29 cellular contexts compared by ENCODE assay signal in genomic region chr3:18066899-18067582, GRCh38.
"Had no signal": no experiment of that assay in that cellular context is flagged by ENCODE, and none has a peak within 500 bp of the region (broad histone marks: within the 10 kb centered on the region; RNA-seq: fewer than 3 reads in every experiment).

No MANE protein-coding gene starts in this region.

- H3K27ac Mint-ChIP-seq: activated B cell treated with CpG ODN at 0.5 μM for 24 hours; activated CD4-positive, alpha-beta memory T cell treated with anti-CD3 and anti-CD28 coated beads for 36 hours; activated CD4-positive, alpha-beta T cell treated with anti-CD3 and anti-CD28 coated beads, Interleukin-2, amount 10 ng/mL, durations not matched to agents 7 days and 5 days; activated naive CD4-positive, alpha-beta T cell treated with anti-CD3 and anti-CD28 coated beads, Interleukin-2, amount 50 U/mL, for 72 hours; activated naive CD8-positive, alpha-beta T cell treated with anti-CD3 and anti-CD28 coated beads, Interleukin-2, amount 50 U/mL, for 24 hours; T-helper 2 cell treated with Interferon-gamma antibody and Interleukin-4, amounts not matched to agents 5 μg/mL and 100 μg/mL, for 36 hours had no signal

- H3K4me2 ChIP-seq: SK-N-SH had no signal

- H3K4me1 ChIP-seq: ascending aorta, body of pancreas, SJCRH30 had no signal

- H3K4me3 Mint-ChIP-seq: activated B cell treated with CpG ODN at 0.5 μM for 24 hours; activated CD4-positive, alpha-beta memory T cell treated with anti-CD3 and anti-CD28 coated beads for 36 hours; activated CD4-positive, alpha-beta T cell treated with anti-CD3 and anti-CD28 coated beads, Interleukin-2, amount 10 ng/mL, durations not matched to agents 7 days and 5 days; activated naive CD8-positive, alpha-beta T cell treated with anti-CD3 and anti-CD28 coated beads, Interleukin-2, amount 50 U/mL, for 24 hours; activated T-cell treated with anti-CD3 and anti-CD28 coated beads, Interleukin-2, amount 50 U/mL, for 4 hours; central memory CD8-positive, alpha-beta T cell; T-helper 2 cell treated with Interferon-gamma antibody and Interleukin-4, amounts not matched to agents 5 μg/mL and 100 μg/mL, for 36 hours had no signal

- H3K9me3 Mint-ChIP-seq: activated B cell treated with CpG ODN at 0.5 μM for 24 hours; activated CD4-positive, alpha-beta memory T cell treated with anti-CD3 and anti-CD28 coated beads for 36 hours; activated CD4-positive, alpha-beta T cell treated with anti-CD3 and anti-CD28 coated beads, Interleukin-2, amount 10 ng/mL, durations not matched to agents 7 days and 5 days; activated T-cell treated with anti-CD3 and anti-CD28 coated beads, Interleukin-2, amount 50 U/mL, for 4 hours; central memory CD8-positive, alpha-beta T cell; T-helper 2 cell treated with Interferon-gamma antibody and Interleukin-4, amounts not matched to agents 5 μg/mL and 100 μg/mL, for 36 hours had no signal

- H3K36me3 ChIP-seq: ascending aorta, SJCRH30 had no signal

- DNase-seq: activated B cell treated with CpG ODN at 0.5 μM for 24 hours; activated CD4-positive, alpha-beta memory T cell treated with anti-CD3 and anti-CD28 coated beads for 36 hours; activated CD4-positive, alpha-beta T cell treated with anti-CD3 and anti-CD28 coated beads for 1 hour; activated CD4-positive, alpha-beta T cell treated with anti-CD3 and anti-CD28 coated beads, Interleukin-2, amount 10 ng/mL, durations not matched to agents 7 days and 5 days; activated CD8-positive, alpha-beta memory T cell treated with anti-CD3 and anti-CD28 coated beads for 24 hours; activated effector memory CD4-positive, alpha-beta T cell treated with anti-CD3 and anti-CD28 coated beads, Interleukin-2, amount 50 U/mL, for 16 hours; activated naive CD4-positive, alpha-beta T cell treated with Interleukin-2 at 50 U/mL for 16 hours; activated naive CD8-positive, alpha-beta T cell treated with anti-CD3 and anti-CD28 coated beads, Interleukin-2, amount 50 U/mL, for 24 hours; activated T-cell treated with anti-CD3 and anti-CD28 coated beads, Interleukin-2, amount 50 U/mL, for 4 hours; amniotic stem cell; body of pancreas; IMR-90; KBM-7; NCI-H1105 treated with DMSO at 0.1 percent for 48 hours; NCI-H1436 treated with DMSO at 0.1 percent for 48 hours; NCI-H187; NCI-H2171; NCI-H2227 treated with DMSO at 0.1 percent for 48 hours; NCI-H510A; NCI-H526 treated with DMSO at 0.1 percent for 48 hours; NCI-H82; RPMI8226; SJCRH30; SK-N-SH had no signal

- H3K27ac ChIP-seq: ascending aorta, body of pancreas, SJCRH30 had no signal

- H3K4me3 ChIP-seq: ascending aorta, body of pancreas, SJCRH30 had no signal

- H3K4me1 Mint-ChIP-seq: activated B cell treated with CpG ODN at 0.5 μM for 24 hours; activated CD4-positive, alpha-beta T cell treated with anti-CD3 and anti-CD28 coated beads, Interleukin-2, amount 10 ng/mL, durations not matched to agents 7 days and 5 days; central memory CD8-positive, alpha-beta T cell had no signal

- H3K9me3 ChIP-seq: ascending aorta, body of pancreas, SJCRH30, SK-N-SH had no signal

- H3K27me3 Mint-ChIP-seq: activated B cell treated with CpG ODN at 0.5 μM for 24 hours; activated CD4-positive, alpha-beta memory T cell treated with anti-CD3 and anti-CD28 coated beads for 36 hours; activated CD4-positive, alpha-beta T cell treated with anti-CD3 and anti-CD28 coated beads, Interleukin-2, amount 10 ng/mL, durations not matched to agents 7 days and 5 days; activated naive CD8-positive, alpha-beta T cell treated with anti-CD3 and anti-CD28 coated beads, Interleukin-2, amount 50 U/mL, for 24 hours; central memory CD8-positive, alpha-beta T cell had no signal

- H3K9ac ChIP-seq: SK-N-SH had no signal

- ATAC-seq: activated naive CD4-positive, alpha-beta T cell treated with anti-CD3 and anti-CD28 coated beads, Interleukin-2, amount 50 U/mL, for 72 hours; activated naive CD8-positive, alpha-beta T cell treated with anti-CD3 and anti-CD28 coated beads, Interleukin-2, amount 50 U/mL, for 24 hours; activated T-cell treated with anti-CD3 and anti-CD28 coated beads, Interleukin-2, amount 50 U/mL, for 4 hours; body of pancreas; Right ventricle myocardium inferior had no signal

- H3K27me3 ChIP-seq: ascending aorta, body of pancreas, SJCRH30 had no signal

- H3K36me3 Mint-ChIP-seq: activated CD4-positive, alpha-beta memory T cell treated with anti-CD3 and anti-CD28 coated beads for 36 hours; activated naive CD4-positive, alpha-beta T cell treated with anti-CD3 and anti-CD28 coated beads, Interleukin-2, amount 50 U/mL, for 72 hours had no signal
